In the genomic region with DNA sequence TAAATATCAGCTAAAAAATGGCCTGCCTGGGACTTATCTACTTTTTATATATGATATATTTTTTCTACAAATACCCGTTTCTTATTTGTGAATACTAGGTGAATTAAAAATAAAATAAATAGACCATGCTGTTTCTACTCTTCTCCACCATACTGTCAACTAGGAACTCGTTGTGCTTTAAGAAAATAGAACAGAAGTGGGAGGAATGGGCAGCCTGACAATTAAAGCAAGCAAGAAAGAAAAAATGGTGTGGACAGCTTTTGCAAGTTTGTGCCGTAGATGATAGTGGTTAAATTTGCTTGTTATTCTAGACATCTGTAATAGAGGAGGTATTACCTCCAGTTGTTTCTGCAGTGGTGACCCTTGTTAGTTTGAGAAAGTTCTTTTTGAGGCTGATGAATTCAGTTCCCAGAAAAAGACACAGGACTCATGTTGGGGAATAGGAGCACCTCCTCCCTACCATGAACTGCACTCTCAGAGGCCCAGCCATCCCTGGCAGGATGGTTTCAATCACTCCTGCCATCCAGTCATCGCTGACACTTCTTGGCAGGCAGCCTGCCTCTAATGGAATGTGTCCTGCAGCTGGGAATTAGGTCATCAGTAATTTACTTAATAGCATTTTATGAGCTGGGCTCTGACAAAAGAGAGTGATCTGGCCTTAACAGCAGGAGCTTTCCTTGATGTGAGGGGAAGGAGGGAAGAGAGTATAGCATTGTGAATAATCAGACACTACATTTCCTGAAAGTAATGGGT, we compare ENCODE assay signal across 1 cellular context.
TF ChIP-seq lines count a peak whose summit lies in the region.

No MANE protein-coding gene starts in this region.

TF ChIP-seq in WTC11, 78 proteins besides CTCF, POLR2A, EP300 and RAD21 (continued from another document):
- TF ChIP-seq, protein P1, sequence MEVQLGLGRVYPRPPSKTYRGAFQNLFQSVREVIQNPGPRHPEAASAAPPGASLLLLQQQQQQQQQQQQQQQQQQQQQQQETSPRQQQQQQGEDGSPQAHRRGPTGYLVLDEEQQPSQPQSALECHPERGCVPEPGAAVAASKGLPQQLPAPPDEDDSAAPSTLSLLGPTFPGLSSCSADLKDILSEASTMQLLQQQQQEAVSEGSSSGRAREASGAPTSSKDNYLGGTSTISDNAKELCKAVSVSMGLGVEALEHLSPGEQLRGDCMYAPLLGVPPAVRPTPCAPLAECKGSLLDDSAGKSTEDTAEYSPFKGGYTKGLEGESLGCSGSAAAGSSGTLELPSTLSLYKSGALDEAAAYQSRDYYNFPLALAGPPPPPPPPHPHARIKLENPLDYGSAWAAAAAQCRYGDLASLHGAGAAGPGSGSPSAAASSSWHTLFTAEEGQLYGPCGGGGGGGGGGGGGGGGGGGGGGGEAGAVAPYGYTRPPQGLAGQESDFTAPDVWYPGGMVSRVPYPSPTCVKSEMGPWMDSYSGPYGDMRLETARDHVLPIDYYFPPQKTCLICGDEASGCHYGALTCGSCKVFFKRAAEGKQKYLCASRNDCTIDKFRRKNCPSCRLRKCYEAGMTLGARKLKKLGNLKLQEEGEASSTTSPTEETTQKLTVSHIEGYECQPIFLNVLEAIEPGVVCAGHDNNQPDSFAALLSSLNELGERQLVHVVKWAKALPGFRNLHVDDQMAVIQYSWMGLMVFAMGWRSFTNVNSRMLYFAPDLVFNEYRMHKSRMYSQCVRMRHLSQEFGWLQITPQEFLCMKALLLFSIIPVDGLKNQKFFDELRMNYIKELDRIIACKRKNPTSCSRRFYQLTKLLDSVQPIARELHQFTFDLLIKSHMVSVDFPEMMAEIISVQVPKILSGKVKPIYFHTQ (CRISPR knock-in tag; IDR thresholded peaks at IDR 0.05) = no peak
- TF ChIP-seq CREB1 (CRISPR knock-in tag; IDR thresholded peaks at IDR 0.05) = no peak
- no peak for TF ChIP-seq KAT7 (CRISPR knock-in tag; IDR thresholded peaks at IDR 0.05; ENCODE audit: borderline replicate concordance)
- TF ChIP-seq OVOL2 (CRISPR knock-in tag; IDR thresholded peaks at IDR 0.05; ENCODE audit: borderline replicate concordance) = no peak
- no peak for TF ChIP-seq SMAD4 (CRISPR knock-in tag; IDR thresholded peaks at IDR 0.05)
- no peak for TF ChIP-seq FOXP1 (CRISPR knock-in tag; IDR thresholded peaks at IDR 0.05; ENCODE audit: borderline replicate concordance)
- TF ChIP-seq, protein P2, sequence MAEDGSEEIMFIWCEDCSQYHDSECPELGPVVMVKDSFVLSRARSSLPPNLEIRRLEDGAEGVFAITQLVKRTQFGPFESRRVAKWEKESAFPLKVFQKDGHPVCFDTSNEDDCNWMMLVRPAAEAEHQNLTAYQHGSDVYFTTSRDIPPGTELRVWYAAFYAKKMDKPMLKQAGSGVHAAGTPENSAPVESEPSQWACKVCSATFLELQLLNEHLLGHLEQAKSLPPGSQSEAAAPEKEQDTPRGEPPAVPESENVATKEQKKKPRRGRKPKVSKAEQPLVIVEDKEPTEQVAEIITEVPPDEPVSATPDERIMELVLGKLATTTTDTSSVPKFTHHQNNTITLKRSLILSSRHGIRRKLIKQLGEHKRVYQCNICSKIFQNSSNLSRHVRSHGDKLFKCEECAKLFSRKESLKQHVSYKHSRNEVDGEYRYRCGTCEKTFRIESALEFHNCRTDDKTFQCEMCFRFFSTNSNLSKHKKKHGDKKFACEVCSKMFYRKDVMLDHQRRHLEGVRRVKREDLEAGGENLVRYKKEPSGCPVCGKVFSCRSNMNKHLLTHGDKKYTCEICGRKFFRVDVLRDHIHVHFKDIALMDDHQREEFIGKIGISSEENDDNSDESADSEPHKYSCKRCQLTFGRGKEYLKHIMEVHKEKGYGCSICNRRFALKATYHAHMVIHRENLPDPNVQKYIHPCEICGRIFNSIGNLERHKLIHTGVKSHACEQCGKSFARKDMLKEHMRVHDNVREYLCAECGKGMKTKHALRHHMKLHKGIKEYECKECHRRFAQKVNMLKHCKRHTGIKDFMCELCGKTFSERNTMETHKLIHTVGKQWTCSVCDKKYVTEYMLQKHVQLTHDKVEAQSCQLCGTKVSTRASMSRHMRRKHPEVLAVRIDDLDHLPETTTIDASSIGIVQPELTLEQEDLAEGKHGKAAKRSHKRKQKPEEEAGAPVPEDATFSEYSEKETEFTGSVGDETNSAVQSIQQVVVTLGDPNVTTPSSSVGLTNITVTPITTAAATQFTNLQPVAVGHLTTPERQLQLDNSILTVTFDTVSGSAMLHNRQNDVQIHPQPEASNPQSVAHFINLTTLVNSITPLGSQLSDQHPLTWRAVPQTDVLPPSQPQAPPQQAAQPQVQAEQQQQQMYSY (CRISPR knock-in tag; IDR thresholded peaks at IDR 0.05) = no peak
- no peak for TF ChIP-seq JAZF1 (CRISPR knock-in tag; IDR thresholded peaks at IDR 0.05)
- TF ChIP-seq ZNF219 (CRISPR knock-in tag; IDR thresholded peaks at IDR 0.05; ENCODE audit: borderline replicate concordance) = no peak
- no peak for TF ChIP-seq MXD4 (CRISPR knock-in tag; IDR thresholded peaks at IDR 0.05; ENCODE audit: borderline replicate concordance)
- no peak for TF ChIP-seq CBFB (CRISPR knock-in tag; IDR thresholded peaks at IDR 0.05; ENCODE audit: low read depth)
